Comparison of ENCODE assay signal across 10 cellular contexts in the genomic region with DNA sequence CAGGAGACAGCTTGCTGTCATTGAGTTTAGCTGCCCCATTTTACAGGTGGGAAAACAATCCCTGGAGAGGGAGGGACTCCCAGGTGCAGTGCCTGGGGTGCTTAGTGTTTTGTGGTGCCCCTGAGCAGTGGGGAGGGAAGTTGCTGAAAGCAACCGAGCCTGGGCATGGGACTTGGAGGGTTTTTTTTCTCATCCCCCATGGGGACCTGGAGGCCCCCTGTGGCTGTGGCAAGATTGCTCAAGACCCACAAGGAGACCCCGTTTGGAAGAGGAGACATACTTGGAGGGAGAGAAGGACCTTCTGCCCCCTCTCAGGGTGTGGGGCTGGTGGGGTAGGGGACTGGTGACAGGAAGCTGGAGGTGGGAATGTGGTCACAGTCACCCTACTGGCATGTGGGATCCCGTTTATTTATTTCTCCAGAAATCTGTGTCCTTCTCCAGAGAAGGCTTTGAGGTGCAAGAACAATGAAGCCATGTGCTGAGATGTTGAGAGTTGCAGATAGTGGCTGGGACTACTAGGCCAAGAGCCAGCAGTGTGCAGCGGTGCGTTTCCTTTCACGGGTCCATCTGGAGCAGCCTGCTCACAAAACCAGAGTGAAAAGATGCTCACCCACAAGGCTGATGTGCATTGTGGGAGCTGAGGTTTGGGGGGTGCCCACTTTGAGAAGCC. TPM values are rescaled to one million over a fixed set of nuclear protein-coding genes. Genes with fewer than 3 reads are reported as not detected.
DNase-seq lines count a peak whose midpoint lies in the region; ATAC-seq, FAIRE-seq and TF ChIP-seq lines count a peak whose summit lies in the region.
"Had no signal": no experiment of that assay in that cellular context is flagged by ENCODE, and none has a peak within 500 bp of the region (broad histone marks: within the 10 kb centered on the region; RNA-seq: fewer than 3 reads in every experiment).

No MANE protein-coding gene starts in this region.

- FAIRE-seq in GM12891 (lab: Jason Lieb, UNC), result peak; percentile 43

- intact Hi-C loops in head of caudate nucleus (cut with DNase I), result no loop called here

- TF ChIP-seq POLR2A in GM12891 (IDR thresholded peaks at IDR 0.05; ENCODE audit: low read depth, low read length), result no peak

- DNase-seq in A172 (ENCODE audit: low spot score) (peak; percentile 31), GM12891 (ENCODE audit: insufficient read length, low spot score) (no peak), MV-4-11 (lab: John Stamatoyannopoulos, UW) (peak; percentile 18), fibroblast of gingiva (ENCODE audit: low read depth) (peak; percentile 51), head of caudate nucleus (no peak), COLO829 (ENCODE audit: low spot score) (no peak), CD1c-positive myeloid dendritic cell (ENCODE audit: extremely low spot score) (no peak)
- DNase-seq: COR-L47 had no signal

- ATAC-seq in GM21528 (IDR thresholded peaks at IDR 0.05; ENCODE audit: low FRiP score, unreplicated experiment), result no peak
- ATAC-seq: left lobe of liver had no signal

TF ChIP-seq in GM12891, 5 proteins besides CTCF, POLR2A, EP300 and RAD21:
- TF ChIP-seq TAF1 (IDR thresholded peaks at IDR 0.05; ENCODE audit: low read depth, low read length) (no peak), PAX5 (IDR thresholded peaks at IDR 0.05; ENCODE audit: insufficient read depth, low read length, severe bottlenecking) (peak; percentile 58), POU2F2 (IDR thresholded peaks at IDR 0.05; ENCODE audit: low read depth, low read length) (no peak), POLR2AphosphoS5 (IDR thresholded peaks at IDR 0.05; ENCODE audit: low read depth, low read length) (no peak), SPI1 (IDR thresholded peaks at IDR 0.05; ENCODE audit: low read depth, low read length) (no peak)
TF ChIP-seq in GM12891: peak in this region for 1.

RNA-seq across cellular contexts. Expression of a gene that starts 21.5 kb away (rescaled TPM):
- total RNA-seq in A172 (2014; rRNA removed; shearing (Covaris generic)), result 15.4 and 16.6 TPM in 2 replicates
- 21.2 TPM for polyA plus RNA-seq in GM12891 (2012; ENCODE audit: low read depth, missing spikeins)

Comparison
In these comparisons a context has a peak if more than half of its experiments do, and no peak if none do; other contexts are left out.
1. DNase-seq: peak in A172 (single experiment), MV-4-11 (single experiment) and fibroblast of gingiva (single experiment); none in GM12891 (single experiment), head of caudate nucleus (0 of 42), COLO829 (single experiment) and CD1c-positive myeloid dendritic cell (single experiment).